30 cellular contexts compared by ENCODE assay signal in genomic region chr9:37663926-37664325, GRCh38. TPM values are rescaled to one million over a fixed set of nuclear protein-coding genes. Genes with fewer than 3 reads are reported as not detected.
"Had no signal": no experiment of that assay in that cellular context is flagged by ENCODE, and none has a peak within 500 bp of the region (broad histone marks: within the 10 kb centered on the region; RNA-seq: fewer than 3 reads in every experiment).

No MANE protein-coding gene starts in this region.

- H3K9me3 ChIP-seq: colonic mucosa, esophagus muscularis mucosa, esophagus squamous epithelium, gastrocnemius medialis, gastroesophageal sphincter, heart left ventricle had no signal

- DNase-seq: colonic mucosa; cortex of kidney; dermis blood vessel endothelial cell; dorsolateral prefrontal cortex; effector CD4-positive, alpha-beta T cell; effector CD8-positive, alpha-beta T cell; effector memory CD4-positive, alpha-beta T cell; effector memory CD8-positive, alpha-beta T cell; endodermal cell; erythroblast; esophagus squamous epithelium; foreskin fibroblast; foreskin keratinocyte; foreskin melanocyte; gastrocnemius medialis; glutamatergic neuron; head of caudate nucleus; heart left ventricle had no signal

- H3K27ac ChIP-seq: colonic mucosa, coronary artery, dorsolateral prefrontal cortex, epithelial cell of prostate, esophagus muscularis mucosa, esophagus squamous epithelium, foreskin keratinocyte, gastrocnemius medialis, gastroesophageal sphincter, heart left ventricle had no signal

- H3K27me3 ChIP-seq: colonic mucosa, gastrocnemius medialis had no signal

- H3K27ac Mint-ChIP-seq: dendritic cell treated with granulocyte-macrophage colony-stimulating factor and Interleukin-4, amounts not matched to agents 40 ng/mL and 50 ng/mL, for 4 days; effector memory CD8-positive, alpha-beta T cell; endodermal cell had no signal

- H3K36me3 ChIP-seq: colonic mucosa, esophagus muscularis mucosa, esophagus squamous epithelium, gastrocnemius medialis, gastroesophageal sphincter, heart left ventricle had no signal

- H3K9me3 Mint-ChIP-seq: dendritic cell treated with granulocyte-macrophage colony-stimulating factor and Interleukin-4, amounts not matched to agents 40 ng/mL and 50 ng/mL, for 4 days; effector memory CD8-positive, alpha-beta T cell; endodermal cell had no signal

- H3K4me3 Mint-ChIP-seq: dendritic cell treated with granulocyte-macrophage colony-stimulating factor and Interleukin-4, amounts not matched to agents 40 ng/mL and 50 ng/mL, for 4 days; effector memory CD8-positive, alpha-beta T cell; endodermal cell had no signal

- H3K4me3 ChIP-seq: colonic mucosa, coronary artery, dorsolateral prefrontal cortex, esophagus muscularis mucosa, esophagus squamous epithelium, gastrocnemius medialis, gastroesophageal sphincter, heart left ventricle had no signal

- H3K4me1 ChIP-seq: colonic mucosa, esophagus muscularis mucosa, esophagus squamous epithelium, foreskin keratinocyte, gastroesophageal sphincter had no signal

- ATAC-seq: effector memory CD8-positive, alpha-beta T cell; esophagus mucosa; foreskin keratinocyte; gastrocnemius medialis; gastroesophageal sphincter; heart left ventricle had no signal

RNA-seq across cellular contexts. Expression of gene FRMPD1, which starts 13.2 kb away (rescaled TPM):
- total RNA-seq: chondrocyte, dermis blood vessel endothelial cell, dermis microvascular lymphatic vessel endothelial cell, endothelial cell of umbilical vein, fibroblast of lung, fibroblast of villous mesenchyme, glomerular endothelial cell had no signal
